15 cellular contexts compared by ENCODE assay signal in genomic region chr18:38496222-38496810, GRCh38.
DNase-seq lines count a peak whose midpoint lies in the region; ATAC-seq and TF ChIP-seq lines count a peak whose summit lies in the region.
"Had no signal": no experiment of that assay in that cellular context is flagged by ENCODE, and none has a peak within 500 bp of the region (broad histone marks: within the 10 kb centered on the region; RNA-seq: fewer than 3 reads in every experiment).

No MANE protein-coding gene starts in this region.

- peaks cover 4 to 14% of the 10 kb centered on the region in 2 donors for H3K36me3 Mint-ChIP-seq in activated naive CD4-positive, alpha-beta T cell treated with anti-CD3 and anti-CD28 coated beads, Interleukin-2, amount 50 U/mL, for 72 hours
- H3K36me3 Mint-ChIP-seq in activated naive CD4-positive, alpha-beta T cell treated with anti-CD3 and anti-CD28 coated beads for 36 hours (ENCODE audit: low read depth) = no peaks in the 10 kb centered on the region
- no peaks in the 10 kb centered on the region for H3K36me3 Mint-ChIP-seq in activated T-helper 17 cell treated with anti-CD3 and anti-CD28 coated beads, Interleukin-2, amount 50 U/mL, for 72 hours (ENCODE audit: low read depth)
- H3K36me3 Mint-ChIP-seq: CD8-positive, alpha-beta T cell had no signal

- peaks cover 3% of the 10 kb centered on the region for H3K27me3 Mint-ChIP-seq in activated naive CD4-positive, alpha-beta T cell treated with anti-CD3 and anti-CD28 coated beads for 36 hours (ENCODE audit: low read depth)
- H3K27me3 Mint-ChIP-seq in activated T-helper 17 cell treated with anti-CD3 and anti-CD28 coated beads, Interleukin-2, amount 50 U/mL, for 72 hours = no peaks in the 10 kb centered on the region
- H3K27me3 Mint-ChIP-seq: IgD-negative memory B cell had no signal

- no peak for TF ChIP-seq CTCF in GM12865 (IDR thresholded peaks at IDR 0.05; ENCODE audit: insufficient read depth, low read depth, low read length, missing control alignments)

- intact Hi-C loops in activated naive CD4-positive, alpha-beta T cell treated with anti-CD3 and anti-CD28 coated beads for 36 hours (cut with micrococcal nuclease) = no loop called here

- H3K27ac Mint-ChIP-seq in activated naive CD4-positive, alpha-beta T cell treated with anti-CD3 and anti-CD28 coated beads, Interleukin-2, amount 50 U/mL, for 72 hours = peak overlapping the region in 1 of 2 donors; percentile 61
- no peak overlapping the region for H3K27ac Mint-ChIP-seq in activated naive CD4-positive, alpha-beta T cell treated with anti-CD3 and anti-CD28 coated beads for 36 hours
- no peak overlapping the region for H3K27ac Mint-ChIP-seq in activated T-helper 17 cell treated with anti-CD3 and anti-CD28 coated beads, Interleukin-2, amount 50 U/mL, for 72 hours
- H3K27ac Mint-ChIP-seq: CD8-positive, alpha-beta T cell; HFFc6; IgD-negative memory B cell had no signal

- H3K4me3 ChIP-seq in GM12865 (ENCODE audit: low read depth, low read length) = no peak overlapping the region

- no peak overlapping the region for H3K4me3 Mint-ChIP-seq in activated naive CD4-positive, alpha-beta T cell treated with anti-CD3 and anti-CD28 coated beads for 36 hours
- H3K4me3 Mint-ChIP-seq in activated T-helper 17 cell treated with anti-CD3 and anti-CD28 coated beads, Interleukin-2, amount 50 U/mL, for 72 hours = no peak overlapping the region
- H3K4me3 Mint-ChIP-seq: CD8-positive, alpha-beta T cell; HFFc6; IgD-negative memory B cell had no signal

- H3K9me3 Mint-ChIP-seq in activated naive CD4-positive, alpha-beta T cell treated with anti-CD3 and anti-CD28 coated beads, Interleukin-2, amount 50 U/mL, for 72 hours = peaks cover 12 to 31% of the 10 kb centered on the region in 2 donors
- no peaks in the 10 kb centered on the region for H3K9me3 Mint-ChIP-seq in activated naive CD4-positive, alpha-beta T cell treated with anti-CD3 and anti-CD28 coated beads for 36 hours
- H3K9me3 Mint-ChIP-seq in activated T-helper 17 cell treated with anti-CD3 and anti-CD28 coated beads, Interleukin-2, amount 50 U/mL, for 72 hours = peaks cover 16% of the 10 kb centered on the region
- H3K9me3 Mint-ChIP-seq: CD8-positive, alpha-beta T cell had no signal

- DNase-seq in activated naive CD4-positive, alpha-beta T cell treated with anti-CD3 and anti-CD28 coated beads, Interleukin-2, amount 50 U/mL, for 72 hours (ENCODE audit: low spot score in 2 of 2) = no peak
- no peak for DNase-seq in activated naive CD4-positive, alpha-beta T cell treated with anti-CD3 and anti-CD28 coated beads for 36 hours
- DNase-seq in GM12865 (ENCODE audit: low read depth) (peak; percentile 1), NCI-H1105 treated with DMSO at 0.1 percent for 48 hours (lab: John Stamatoyannopoulos, UW) (no peak)
- DNase-seq in stimulated activated naive CD8-positive, alpha-beta T cell treated with anti-CD3 and anti-CD28 coated beads, Interleukin-15, Interleukin-2, amounts not matched to agents 100 U/mL and 50 U/mL, for 24 hours = no peak
- DNase-seq: BE2C; CD8-positive, alpha-beta T cell; COR-L47; DND-41; GDM1; HCEC 1CT; HFFc6 had no signal

- peaks cover 12% of the 10 kb centered on the region for H3K4me1 Mint-ChIP-seq in activated naive CD4-positive, alpha-beta T cell treated with anti-CD3 and anti-CD28 coated beads for 36 hours (ENCODE audit: low read depth)
- no peaks in the 10 kb centered on the region for H3K4me1 Mint-ChIP-seq in activated T-helper 17 cell treated with anti-CD3 and anti-CD28 coated beads, Interleukin-2, amount 50 U/mL, for 72 hours
- H3K4me1 Mint-ChIP-seq: IgD-negative memory B cell had no signal

- ATAC-seq in activated naive CD4-positive, alpha-beta T cell treated with anti-CD3 and anti-CD28 coated beads, Interleukin-2, amount 50 U/mL, for 72 hours = peak; percentile 48 to 92
- peak; percentile 29 for ATAC-seq in activated T-helper 17 cell treated with anti-CD3 and anti-CD28 coated beads, Interleukin-2, amount 50 U/mL, for 72 hours (replicated peaks)
- peak; percentile 57 for ATAC-seq in stimulated activated naive CD8-positive, alpha-beta T cell treated with anti-CD3 and anti-CD28 coated beads, Interleukin-15, Interleukin-2, amounts not matched to agents 100 U/mL and 50 U/mL, for 24 hours
- no peak for ATAC-seq in GM18858 (IDR thresholded peaks at IDR 0.05; ENCODE audit: unreplicated experiment)
- ATAC-seq: CD8-positive, alpha-beta T cell had no signal

- CTCF ChIA-PET in activated naive CD4-positive, alpha-beta T cell treated with anti-CD3 and anti-CD28 coated beads for 36 hours (lab: Charles Lee) = no interaction called here
